Comparison of ENCODE assay signal across 35 cellular contexts in the genomic region with DNA sequence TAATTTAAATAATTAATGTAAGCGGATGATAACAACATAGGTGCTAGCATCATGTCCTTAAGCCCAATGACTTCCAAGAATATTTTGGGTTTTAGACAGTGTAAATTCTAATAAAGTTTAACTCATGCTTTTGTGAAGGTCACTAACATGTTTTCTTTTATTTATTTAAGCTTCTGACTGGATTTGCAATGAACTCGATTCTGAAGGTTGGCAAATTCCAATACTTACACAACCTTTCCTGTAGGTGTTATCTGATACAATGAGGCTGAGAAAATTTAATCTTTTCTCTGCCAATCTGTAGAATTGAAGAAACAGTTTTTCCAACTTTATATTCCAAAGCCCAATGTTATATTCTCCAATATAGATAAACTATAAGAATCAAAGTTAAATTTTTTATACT.
"Had no signal": no experiment of that assay in that cellular context is flagged by ENCODE, and none has a peak within 500 bp of the region (broad histone marks: within the 10 kb centered on the region; RNA-seq: fewer than 3 reads in every experiment).

No MANE protein-coding gene starts in this region.

- H3K4me2 ChIP-seq: KMS-11 had no signal

- DNase-seq: Karpas-422, Kasumi-1, KG1, MG63, MM.1S, MV-4-11, NCI-H1048, NCI-H1092, NCI-H1092 treated with DMSO at 0.1 percent for 48 hours, NCI-H1105, NCI-H1105 treated with DMSO at 0.1 percent for 48 hours, NCI-H1417, NCI-H1417 treated with DMSO at 0.1 percent for 48 hours, NCI-H1436, NCI-H1436 treated with DMSO at 0.1 percent for 48 hours, NCI-H146, NCI-H1694, NCI-H1694 treated with DMSO at 0.1 percent for 48 hours, NCI-H187, NCI-H187 treated with DMSO at 0.1 percent for 48 hours, NCI-H1930, NCI-H2029, NCI-H2029 treated with DMSO at 0.1 percent for 48 hours, NCI-H2081, NCI-H2081 treated with DMSO at 0.1 percent for 48 hours, NCI-H2107, NCI-H2171, NCI-H2171 treated with DMSO at 0.1 percent for 48 hours, NCI-H2227 treated with DMSO at 0.1 percent for 48 hours, NCI-H226, NCI-H345, NCI-H446, NCI-H446 treated with DMSO at 0.1 percent for 48 hours, NCI-H510A had no signal

- H3K27me3 ChIP-seq: MG63 had no signal

- H3K27ac ChIP-seq: KMS-11 had no signal

- H3K4me3 ChIP-seq: MG63 had no signal

- H3K36me3 ChIP-seq: MG63 had no signal

- H3K9ac ChIP-seq: KMS-11 had no signal

- H3K9me3 ChIP-seq: MG63 had no signal
